22 cellular contexts compared by ENCODE assay signal in the genomic region with DNA sequence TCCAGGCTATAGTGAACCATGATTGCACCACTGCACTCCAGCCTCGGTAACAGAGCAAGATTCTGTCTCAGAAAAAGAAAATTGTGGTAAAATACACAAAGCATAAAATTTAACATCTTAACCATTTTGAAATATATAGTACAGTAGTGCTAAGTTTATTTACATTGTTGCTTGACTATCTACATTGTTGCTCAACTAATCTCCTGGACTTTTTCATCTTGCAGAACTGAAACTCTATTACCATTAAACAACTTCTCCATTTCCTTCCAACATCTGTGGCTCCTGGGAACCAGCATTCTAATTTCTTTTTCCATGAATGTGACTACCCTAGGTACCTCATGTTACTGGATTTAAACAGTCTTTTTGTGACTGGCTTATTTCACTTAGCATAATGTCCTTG.
"Had no signal": no experiment of that assay in that cellular context is flagged by ENCODE, and none has a peak within 500 bp of the region (broad histone marks: within the 10 kb centered on the region; RNA-seq: fewer than 3 reads in every experiment).

No MANE protein-coding gene starts in this region.

- H3K9ac ChIP-seq: KMS-11 had no signal

- DNase-seq: activated CD4-positive, alpha-beta memory T cell treated with anti-CD3 and anti-CD28 coated beads for 36 hours; activated CD4-positive, alpha-beta T cell treated with anti-CD3 and anti-CD28 coated beads, Interleukin-2, amount 10 ng/mL, durations not matched to agents 7 days and 5 days; activated CD4-positive, CD25-positive, alpha-beta regulatory T cell; activated CD8-positive, alpha-beta memory T cell treated with anti-CD3 and anti-CD28 coated beads for 24 hours; activated gamma-delta T cell; activated naive CD4-positive, alpha-beta T cell treated with anti-CD3 and anti-CD28 coated beads for 36 hours; activated T-cell treated with anti-CD3 and anti-CD28 coated beads, Interleukin-2, amount 50 U/mL, for 48 hours; amygdala; NCI-H1048; NCI-H146; NCI-H187 treated with DMSO at 0.1 percent for 48 hours; NCI-H2081 treated with DMSO at 0.1 percent for 48 hours; NCI-H2227 treated with DMSO at 0.1 percent for 48 hours; NCI-H446 treated with DMSO at 0.1 percent for 48 hours; NCI-H526 treated with DMSO at 0.1 percent for 48 hours; NCI-H82; RPMI8226; T-helper 2 cell; T1000 had no signal

- H3K9me3 ChIP-seq: SJSA1 had no signal

- H3K4me3 ChIP-seq: SJSA1 had no signal

- H3K27ac ChIP-seq: KMS-11, SJSA1, VCaP had no signal

- H3K27me3 ChIP-seq: SJSA1 had no signal

- H3K4me1 ChIP-seq: SJSA1 had no signal

- H3K36me3 ChIP-seq: SJSA1 had no signal

- H3K4me2 ChIP-seq: KMS-11 had no signal
